In genomic region chr16:83134638-83135037, GRCh38 we compare ENCODE assay signal across 28 cellular contexts.
"Had no signal": no experiment of that assay in that cellular context is flagged by ENCODE, and none has a peak within 500 bp of the region (broad histone marks: within the 10 kb centered on the region; RNA-seq: fewer than 3 reads in every experiment).

No MANE protein-coding gene starts in this region.

- H3K36me3 ChIP-seq: esophagus muscularis mucosa, heart left ventricle, neutrophil, uterus had no signal

- H3K4me1 ChIP-seq: body of pancreas, foreskin keratinocyte, uterus had no signal

- DNase-seq: activated CD4-positive, alpha-beta T cell treated with anti-CD3 and anti-CD28 coated beads for 4 hours; activated CD4-positive, alpha-beta T cell treated with anti-CD3 and anti-CD28 coated beads, Interleukin-2, amount 50 U/mL, for 4 hours; activated CD4-positive, CD25-positive, alpha-beta regulatory T cell; activated naive CD4-positive, alpha-beta T cell; activated T-cell treated with anti-CD3 and anti-CD28 coated beads for 4 hours; activated T-cell treated with anti-CD3 and anti-CD28 coated beads, Interleukin-2, amount 50 U/mL, for 72 hours; aorta; body of pancreas; dermis blood vessel endothelial cell; effector CD4-positive, alpha-beta T cell; foreskin keratinocyte; heart left ventricle; hypothalamus; immature natural killer cell; kidney; left colon; mammary epithelial cell; naive B cell; nephron progenitor cell; stimulated activated CD4-positive, alpha-beta T cell treated with anti-CD3 and anti-CD28 coated beads, Interleukin-12 subunit alpha, Interleukin-12 subunit beta, amount 100 ng/mL, for 4 hours; stimulated activated CD4-positive, alpha-beta T cell treated with anti-CD3 and anti-CD28 coated beads, Interleukin-4, amount 100 ng/mL, for 24 hours; substantia nigra; uterus had no signal

- H3K27me3 ChIP-seq: body of pancreas, esophagus muscularis mucosa, foreskin keratinocyte, heart left ventricle, neutrophil, uterus had no signal

- H3K4me3 ChIP-seq: body of pancreas, esophagus muscularis mucosa, heart left ventricle, skin epidermis, uterus had no signal

- H3K27ac ChIP-seq: body of pancreas, esophagus muscularis mucosa, foreskin keratinocyte, heart left ventricle, neutrophil, skin epidermis, uterus had no signal

- ATAC-seq: activated T-cell treated with anti-CD3 and anti-CD28 coated beads, Interleukin-2, amount 50 U/mL, for 72 hours; body of pancreas; foreskin keratinocyte; heart left ventricle; left colon; sciatic nerve; stimulated activated effector memory CD8-positive, alpha-beta T cell treated with anti-CD3 and anti-CD28 coated beads, Interleukin-12 subunit alpha, Interleukin-12 subunit beta, amount 100 ng/mL, for 72 hours had no signal

- H3K9me3 ChIP-seq: body of pancreas, esophagus muscularis mucosa, heart left ventricle, neutrophil, uterus had no signal
